In the genomic region with DNA sequence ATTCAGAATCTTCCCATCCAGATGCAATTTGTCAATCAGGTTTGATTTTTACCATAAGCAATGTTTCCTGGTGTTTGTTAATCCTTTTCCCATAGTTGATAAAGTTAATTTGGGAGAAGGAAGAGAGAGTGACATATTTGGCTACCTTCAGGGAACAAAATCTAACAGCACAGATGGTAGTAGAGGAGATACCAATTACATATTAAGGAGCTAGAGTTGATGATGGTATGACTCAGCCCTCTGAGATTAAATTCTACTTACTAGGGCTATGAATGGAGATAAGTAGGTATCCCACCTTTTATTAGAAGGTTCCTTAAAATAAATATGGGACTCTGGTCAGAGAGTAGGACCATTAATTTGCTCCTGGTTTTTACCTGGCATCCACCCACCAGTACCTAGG, we compare ENCODE assay signal across 24 cellular contexts.
A peak's percentile ranks its signal among the peaks of the same experiment; 100 is the strongest.
DNase-seq lines count a peak whose midpoint lies in the region; ATAC-seq, FAIRE-seq and TF ChIP-seq lines count a peak whose summit lies in the region.
"Had no signal": no experiment of that assay in that cellular context is flagged by ENCODE, and none has a peak within 500 bp of the region (broad histone marks: within the 10 kb centered on the region; RNA-seq: fewer than 3 reads in every experiment).

No MANE protein-coding gene starts in this region.

- DNase-seq in D341Med (ENCODE audit: low spot score) (peak; percentile 12), D721Med (ENCODE audit: insufficient read length, low spot score) (no peak), NCI-H524 (lab: John Stamatoyannopoulos, UW) (peak; percentile 7 to 64), cerebellar cortex (ENCODE audit: low spot score) (peak; percentile 83), NCI-H510A treated with DMSO at 0.1 percent for 48 hours (lab: John Stamatoyannopoulos, UW) (no peak)
- DNase-seq in activated T-cell treated with anti-CD3 and anti-CD28 coated beads, Interleukin-2, amount 50 U/mL, for 4 hours: no peak
- DNase-seq in effector CD8-positive, alpha-beta T cell (lab: John Stamatoyannopoulos, UW): no peak
- DNase-seq: 8988T; ACHN; AML-193; Caco-2; Calu3; CD4-positive, alpha-beta T cell; CD8-positive, alpha-beta T cell; DMS79; DND-41; EL; GF-D8 had no signal

- FAIRE-seq in D721Med (lab: Jason Lieb, UNC): peak; percentile 44
- FAIRE-seq: A204.1, G401.6, GM12891, GM19239 had no signal

- TF ChIP-seq CTCF in D721Med (IDR thresholded peaks at IDR 0.05; ENCODE audit: insufficient read depth, missing control alignments): no peak

- H3K4me1 Mint-ChIP-seq in activated T-cell treated with anti-CD3 and anti-CD28 coated beads, Interleukin-2, amount 50 U/mL, for 4 hours (ENCODE audit: low read depth): no peaks in the 10 kb centered on the region
- H3K4me1 Mint-ChIP-seq: B cell had no signal

- peaks cover 13% of the 10 kb centered on the region for H3K36me3 Mint-ChIP-seq in activated T-cell treated with anti-CD3 and anti-CD28 coated beads, Interleukin-2, amount 50 U/mL, for 4 hours (ENCODE audit: insufficient read depth)

- no peak for ATAC-seq in activated T-cell treated with anti-CD3 and anti-CD28 coated beads, Interleukin-2, amount 50 U/mL, for 4 hours
- ATAC-seq in HG03460 (IDR thresholded peaks at IDR 0.05; ENCODE audit: unreplicated experiment): no peak
- ATAC-seq: CD8-positive, alpha-beta T cell had no signal

- H3K27me3 Mint-ChIP-seq in activated T-cell treated with anti-CD3 and anti-CD28 coated beads, Interleukin-2, amount 50 U/mL, for 4 hours (ENCODE audit: low read depth): no peaks in the 10 kb centered on the region
- H3K27me3 Mint-ChIP-seq: B cell; CD4-positive, alpha-beta T cell had no signal

- no peak overlapping the region for H3K4me3 Mint-ChIP-seq in activated T-cell treated with anti-CD3 and anti-CD28 coated beads, Interleukin-2, amount 50 U/mL, for 4 hours
- H3K4me3 Mint-ChIP-seq: B cell; CD4-positive, alpha-beta T cell; CD8-positive, alpha-beta T cell had no signal

- H3K9me3 Mint-ChIP-seq in activated T-cell treated with anti-CD3 and anti-CD28 coated beads, Interleukin-2, amount 50 U/mL, for 4 hours: peaks cover 28% of the 10 kb centered on the region

Comparison
In these comparisons a context has a peak if more than half of its experiments do, and no peak if none do; other contexts are left out.
1. DNase-seq: peak in D341Med (single experiment), NCI-H524 (2 of 2) and cerebellar cortex (single experiment); none in D721Med (single experiment), activated T-cell treated with anti-CD3 and anti-CD28 coated beads, Interleukin-2, amount 50 U/mL, for 4 hours (single experiment), NCI-H510A treated with DMSO at 0.1 percent for 48 hours (single experiment) and effector CD8-positive, alpha-beta T cell (single experiment).